17 cellular contexts compared by ENCODE assay signal in genomic region chr1:159851386-159851785, GRCh38. TPM values are rescaled to one million over a fixed set of nuclear protein-coding genes. Genes with fewer than 3 reads are reported as not detected.
DNase-seq lines count a peak whose midpoint lies in the region; TF ChIP-seq lines count a peak whose summit lies in the region.
"Had no signal": no experiment of that assay in that cellular context is flagged by ENCODE, and none has a peak within 500 bp of the region (broad histone marks: within the 10 kb centered on the region; RNA-seq: fewer than 3 reads in every experiment).

No MANE protein-coding gene starts in this region.

- TF ChIP-seq EP300 in ovary (IDR thresholded peaks at IDR 0.05), result no peak

- H3K27ac Mint-ChIP-seq in MCF 10A (ENCODE audit: low read depth, unreplicated experiment), result no peak overlapping the region
- H3K27ac Mint-ChIP-seq in nephron progenitor cell, result no peak overlapping the region

- H3K4me1 Mint-ChIP-seq in MCF 10A (ENCODE audit: insufficient read depth, unreplicated experiment) (peaks cover 40% of the 10 kb centered on the region), nephron progenitor cell (peaks cover 13% of the 10 kb centered on the region)

- H3K36me3 ChIP-seq in breast epithelium (no peaks in the 10 kb centered on the region), ovary (no peaks in the 10 kb centered on the region)
- H3K36me3 ChIP-seq: pancreas, vagina had no signal

- H3K9me3 Mint-ChIP-seq in MCF 10A (ENCODE audit: unreplicated experiment), result no peaks in the 10 kb centered on the region
- H3K9me3 Mint-ChIP-seq in nephron progenitor cell, result no peaks in the 10 kb centered on the region
- H3K9me3 Mint-ChIP-seq: effector memory CD8-positive, alpha-beta T cell had no signal

- H3K4me3 Mint-ChIP-seq in MCF 10A (ENCODE audit: unreplicated experiment) (no peak overlapping the region), nephron progenitor cell (no peak overlapping the region)
- H3K4me3 Mint-ChIP-seq: effector memory CD8-positive, alpha-beta T cell had no signal

- no TSS peak for BruUV-seq in MCF 10A (replicated peaks; lab: Mats Ljungman, UMichigan)

- H3K4me3 ChIP-seq in breast epithelium, result no peak overlapping the region
- H3K4me3 ChIP-seq in astrocyte of the cerebellum (ENCODE audit: low read depth, low read length), result no peak overlapping the region
- H3K4me3 ChIP-seq in ovary, result no peak overlapping the region
- H3K4me3 ChIP-seq: pancreas, vagina had no signal

- DNase-seq in MCF 10A (ENCODE audit: unreplicated experiment), result peak; percentile 27
- DNase-seq in breast epithelium (ENCODE audit: low spot score in 2 of 2), result no peak
- DNase-seq in MV-4-11 (lab: John Stamatoyannopoulos, UW), result peak; percentile 51
- DNase-seq in astrocyte of the cerebellum (ENCODE audit: low read depth), result no peak
- DNase-seq in retina, result no peak
- DNase-seq in nephron progenitor cell, result no peak
- DNase-seq in NCI-H1092 (lab: John Stamatoyannopoulos, UW), result no peak
- no peak for DNase-seq in ovary
- DNase-seq: activated CD4-positive, CD25-positive, alpha-beta regulatory T cell; activated naive CD4-positive, alpha-beta T cell treated with Interleukin-2 at 50 U/mL for 16 hours; DMS 273 treated with DMSO at 0.1 percent for 48 hours; effector memory CD8-positive, alpha-beta T cell; pancreas; stimulated activated naive CD8-positive, alpha-beta T cell treated with anti-CD3 and anti-CD28 coated beads, Interleukin-15, Interleukin-2, amounts not matched to agents 100 U/mL and 50 U/mL, for 24 hours had no signal

- in situ Hi-C loops in astrocyte of the cerebellum (cut with HindIII; ENCODE audit: low sequenced_read_pairs), result no loop called here

- POLR2A ChIA-PET in MCF 10A (lab: Yijun Ruan, JAX), result interaction anchor here (0.7 to 9.6 kb wide), 4 partner anchors 9 to 38 kb away, joined by 4 to 80 read pairs (median 29); no protein-coding TSS in a partner anchor

- TF ChIP-seq CTCF in MCF 10A (IDR thresholded peaks at IDR 0.05; ENCODE audit: unreplicated experiment) (peak; percentile 8), breast epithelium (IDR thresholded peaks at IDR 0.05) (no peak), astrocyte of the cerebellum (IDR thresholded peaks at IDR 0.05; ENCODE audit: low read depth, low read length, missing control alignments) (peak; percentile 8), nephron progenitor cell (IDR thresholded peaks at IDR 0.05) (no peak), ovary (IDR thresholded peaks at IDR 0.05) (no peak)

- no peaks in the 10 kb centered on the region for H3K27me3 Mint-ChIP-seq in MCF 10A (ENCODE audit: insufficient read depth, unreplicated experiment)
- H3K27me3 Mint-ChIP-seq in nephron progenitor cell (ENCODE audit: low read depth, poor library complexity), result peaks cover 84% of the 10 kb centered on the region
- H3K27me3 Mint-ChIP-seq: effector memory CD8-positive, alpha-beta T cell had no signal

- H3K9me3 ChIP-seq in breast epithelium (no peaks in the 10 kb centered on the region), ovary (no peaks in the 10 kb centered on the region)
- H3K9me3 ChIP-seq: pancreas, vagina had no signal

- no peak overlapping the region for H3K27ac ChIP-seq in breast epithelium
- no peak overlapping the region for H3K27ac ChIP-seq in ovary
- H3K27ac ChIP-seq: pancreas, vagina had no signal

- H3K36me3 Mint-ChIP-seq in MCF 10A (ENCODE audit: insufficient read depth, unreplicated experiment) (no peaks in the 10 kb centered on the region), nephron progenitor cell (ENCODE audit: low read depth) (no peaks in the 10 kb centered on the region)

- no peaks in the 10 kb centered on the region for H3K4me1 ChIP-seq in breast epithelium
- H3K4me1 ChIP-seq in ovary (ENCODE audit: insufficient read depth), result peaks cover 3% of the 10 kb centered on the region

- no peaks in the 10 kb centered on the region for H3K27me3 ChIP-seq in breast epithelium
- H3K27me3 ChIP-seq in ovary, result no peaks in the 10 kb centered on the region
- H3K27me3 ChIP-seq: pancreas, vagina had no signal

- CTCF ChIA-PET in MCF 10A (lab: Yijun Ruan, JAX), result interaction anchor here (0.8 to 6.0 kb wide), 8 partner anchors 17 to 70 kb away, joined by 3 to 98 read pairs (median 4); partner anchors contain the start of genes DUSP23 and FCRL6

- intact Hi-C loops in MCF 10A (cut with micrococcal nuclease), result loop anchor here (5.0 kb wide), 1 partner anchor 69 kb away; the partner anchor contains the start of gene DUSP23
- intact Hi-C loops in breast epithelium (cut with DNase I; ENCODE audit: low total_unique reads), result loop anchor here (2.0 kb wide), 1 partner anchor 43 kb away; no protein-coding TSS in a partner anchor
- intact Hi-C loops in ovary (cut with DNase I), result loop anchor here in 3 of 4 donors (10.0 kb wide), 2 partner anchors 73 to 1857 kb away; partner anchors contain the start of genes TAGLN2 (in 2 of the 3) and KIRREL1 (in 1 of the 3)

- WGBS in ovary, 3 donors, result 71 to 76% (median 75%) methylated on average over 1 of the region's 1 CpG

- TF ChIP-seq POLR2A in breast epithelium (IDR thresholded peaks at IDR 0.05) (no peak), ovary (IDR thresholded peaks at IDR 0.05) (no peak)

RNA-seq across cellular contexts. Expression of gene VSIG8, which starts 11.1 kb away (rescaled TPM):
- total RNA-seq in MCF 10A (2022) (not detected in 2 replicates), breast epithelium (under 1 TPM in 2 of 3 donors, not detected in 1; 0.15 to 0.16 TPM), ovary (under 1 TPM in 5 of 7 donors, not detected in 2; 0.18 to 0.48 (median 0.23) TPM)
- under 1 TPM in 1 of 2 donors, not detected in 1; 0.06 TPM for polyA plus RNA-seq in ovary
- total RNA-seq: frontal cortex, pancreas, skeletal muscle tissue, vagina had no signal

RNA-seq across cellular contexts. Expression of gene SLAMF8, which starts 24.7 kb away (rescaled TPM):
- total RNA-seq in MCF 10A (2022) (not detected in 2 replicates), breast epithelium (10 to 100 TPM in 2 of 3 donors, 1 to 10 TPM in 1; 2.3 to 15.4 (median 12.3) TPM), ovary (1 to 10 TPM in 3 of 7 donors, under 1 TPM in 4; 0.43 to 6.2 (median 0.72) TPM)
- polyA plus RNA-seq in ovary, result 1 to 10 TPM in 1 of 2 donors, under 1 TPM in 1; 0.73 to 8.4 TPM
- total RNA-seq: frontal cortex had no signal

RNA-seq across cellular contexts. Expression of gene CFAP45, which starts 48.6 kb away (rescaled TPM):
- total RNA-seq in MCF 10A (2022), result 0.32 and 0.40 TPM in 2 replicates
- total RNA-seq in breast epithelium, result 1 to 10 TPM in 2 of 3 donors, under 1 TPM in 1; 0.80 to 2.6 (median 2.6) TPM
- total RNA-seq in ovary, result 10 to 100 TPM in 1 of 7 donors, 1 to 10 TPM in 6; 1.1 to 16.7 (median 1.5) TPM
- under 1 TPM; 0.30 to 0.50 TPM for polyA plus RNA-seq in ovary
- total RNA-seq: skeletal muscle tissue, vagina had no signal

RNA-seq across cellular contexts. Expression of gene FCRL6, which starts 49.2 kb away (rescaled TPM):
- total RNA-seq in MCF 10A (2022), result not detected in 2 replicates
- 1 to 10 TPM in 1 of 3 donors, under 1 TPM in 2; 0.80 to 2.8 (median 0.98) TPM for total RNA-seq in breast epithelium
- under 1 TPM in 5 of 7 donors, not detected in 2; 0.17 to 0.48 (median 0.20) TPM for total RNA-seq in ovary
- polyA plus RNA-seq in ovary, result 1 to 10 TPM in 1 of 2 donors, under 1 TPM in 1; 0.08 to 2.3 TPM
- total RNA-seq: frontal cortex, skeletal muscle tissue, vagina had no signal

Comparison
In these comparisons a context has a peak if more than half of its experiments do, and no peak if none do; other contexts are left out.
1. DNase-seq: peak in MCF 10A (single experiment) and MV-4-11 (single experiment); none in breast epithelium (0 of 2), astrocyte of the cerebellum (single experiment), retina (single experiment), nephron progenitor cell (single experiment), NCI-H1092 (single experiment) and ovary (0 of 5).
2. CTCF ChIP-seq: peak in MCF 10A (single experiment) and astrocyte of the cerebellum (single experiment); none in breast epithelium (0 of 3), nephron progenitor cell (single experiment) and ovary (0 of 3).